Comparison of ENCODE assay signal across 1 cellular context in genomic region chr11:7687386-7687785, GRCh38.
TF ChIP-seq lines count a peak whose summit lies in the region.

No MANE protein-coding gene starts in this region.

TF ChIP-seq in GM23338, 12 proteins besides CTCF, POLR2A, EP300 and RAD21 (continued from another document):
- TF ChIP-seq REST (IDR thresholded peaks at IDR 0.05; ENCODE audit: unreplicated experiment) (no peak), CREB1 (CRISPR knock-in tag; IDR thresholded peaks at IDR 0.05; ENCODE audit: low read depth) (no peak), NANOG (IDR thresholded peaks at IDR 0.05; ENCODE audit: borderline replicate concordance) (no peak), EZH2 (IDR thresholded peaks at IDR 0.05; ENCODE audit: low read depth, unreplicated experiment) (no peak), ZNF462 (CRISPR knock-in tag; IDR thresholded peaks at IDR 0.05) (no peak), ZNF114 (CRISPR knock-in tag; IDR thresholded peaks at IDR 0.05) (no peak), ETS1 (IDR thresholded peaks at IDR 0.05) (no peak)
